Comparison of ENCODE assay signal across 8 cellular contexts in the genomic region with DNA sequence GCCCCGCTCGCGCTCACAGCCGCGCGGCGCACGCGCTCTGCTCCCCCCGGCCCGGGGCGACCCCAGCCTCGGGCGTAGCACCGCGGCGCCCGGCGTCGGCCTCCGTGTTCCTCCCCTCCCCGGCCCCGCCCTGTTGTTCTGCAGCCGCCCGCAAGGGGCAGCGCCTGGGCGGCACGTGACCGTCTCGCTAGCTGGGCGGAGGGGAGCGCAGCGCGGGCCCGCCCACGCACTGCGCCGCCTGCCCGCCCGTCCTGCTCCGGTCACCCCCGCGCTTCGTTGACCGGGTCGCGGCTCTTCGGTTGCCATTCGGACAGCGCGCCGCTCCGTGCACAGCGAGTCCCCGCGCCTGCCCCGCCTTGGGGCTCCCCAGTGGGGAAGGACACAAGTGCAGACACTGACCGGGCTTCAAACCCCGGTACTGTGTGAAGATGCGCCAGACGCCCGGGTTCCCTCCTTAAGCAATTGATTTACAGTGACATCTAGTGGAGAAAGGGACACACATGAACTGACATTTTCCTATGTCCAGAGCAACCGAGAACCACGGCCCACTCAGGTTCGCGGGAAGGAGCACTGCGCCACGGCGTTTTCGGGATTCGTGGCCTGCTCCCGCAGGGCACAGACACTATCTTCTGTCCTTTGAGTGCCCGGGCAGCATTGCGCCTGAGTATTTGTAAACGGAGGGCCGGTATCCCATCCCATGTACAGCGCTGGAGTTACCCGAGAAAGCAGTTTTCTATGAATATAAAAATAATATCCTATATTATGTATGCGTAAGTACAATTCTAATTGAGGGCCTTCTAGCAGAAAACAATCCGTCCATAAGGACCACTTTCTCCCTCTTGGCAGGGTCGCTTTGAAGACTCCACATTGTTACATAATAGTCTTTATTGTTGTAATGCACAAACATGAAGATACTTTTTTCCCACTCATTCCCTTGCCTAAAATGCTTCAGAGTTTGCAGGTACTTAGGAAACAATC.
DNase-seq lines count a peak whose midpoint lies in the region; ATAC-seq and TF ChIP-seq lines count a peak whose summit lies in the region.

No MANE protein-coding gene starts in this region.

- ATAC-seq in GM21528 (IDR thresholded peaks at IDR 0.05; ENCODE audit: low FRiP score, unreplicated experiment): peak; percentile 74

- H3K4me1 ChIP-seq in OCI-LY1 (ENCODE audit: insufficient read depth, low read length, severe bottlenecking): peaks cover 39% of the 10 kb centered on the region

- H3K79me2 ChIP-seq in OCI-LY1 (ENCODE audit: insufficient read depth, low read length): peaks cover 34% of the 10 kb centered on the region

- no peak overlapping the region for H3K27ac ChIP-seq in OCI-LY1 (ENCODE audit: low read depth, low read length, poor library complexity, severe bottlenecking)

- no peaks in the 10 kb centered on the region for H3K9me3 ChIP-seq in OCI-LY1 (ENCODE audit: low read length)

- peak overlapping the region; percentile 78 for H3K4me2 ChIP-seq in OCI-LY1 (ENCODE audit: low read length)

- H3F3A ChIP-seq in OCI-LY1 (ENCODE audit: insufficient read depth, low read length): no peaks in the 10 kb centered on the region

- no peaks in the 10 kb centered on the region; the same call in 1 of the 2 replicates for H4K20me1 ChIP-seq in OCI-LY1 (ENCODE audit: insufficient read depth, low read length)

- peak overlapping the region; percentile 87; the same call in 1 of the 2 replicates for H2AFZ ChIP-seq in OCI-LY1 (ENCODE audit: low read length)

- no peaks in the 10 kb centered on the region for H3K9me2 ChIP-seq in OCI-LY1 (ENCODE audit: low read depth, low read length)

- peak overlapping the region; percentile 67 for H3K9ac ChIP-seq in OCI-LY1 (ENCODE audit: low read length)

- TF ChIP-seq CTCF in OCI-LY1 (IDR thresholded peaks at IDR 0.05; ENCODE audit: low read length) (peak; percentile 79), epithelial cell of esophagus (IDR thresholded peaks at IDR 0.05; ENCODE audit: insufficient read depth, low read depth, low read length, missing control alignments) (peak; percentile 62)

- DNase-seq in DMS 273 (lab: John Stamatoyannopoulos, UW; ENCODE audit: unreplicated experiment): peak; percentile 99
- peak; percentile 94 for DNase-seq in HuH-7.5 (ENCODE audit: low spot score)
- DNase-seq in activated T-cell treated with anti-CD3 and anti-CD28 coated beads for 4 hours: peak; percentile 86
- DNase-seq in epithelial cell of esophagus (ENCODE audit: low read depth): peak; percentile 94
- peak; percentile 86 for DNase-seq in middle frontal gyrus (ENCODE audit: extremely low spot score, low spot score)
- peak; percentile 85 to 88 for DNase-seq in stimulated activated CD8-positive, alpha-beta memory T cell treated with anti-CD3 and anti-CD28 coated beads, Interleukin-2, amount 100 ng/mL, for 1 hour (ENCODE audit: low read depth in 2 of 2)

- H3K27me3 ChIP-seq in OCI-LY1 (ENCODE audit: insufficient read depth, low read length): no peaks in the 10 kb centered on the region

- H3K36me3 ChIP-seq in OCI-LY1 (ENCODE audit: insufficient read depth, low read length): no peaks in the 10 kb centered on the region

- peak overlapping the region; percentile 79 for H3K4me3 ChIP-seq in OCI-LY1 (ENCODE audit: low read depth, low read length, poor library complexity, severe bottlenecking)
- peak overlapping the region; percentile 83 for H3K4me3 ChIP-seq in epithelial cell of esophagus (ENCODE audit: low read length)
